In the genomic region with DNA sequence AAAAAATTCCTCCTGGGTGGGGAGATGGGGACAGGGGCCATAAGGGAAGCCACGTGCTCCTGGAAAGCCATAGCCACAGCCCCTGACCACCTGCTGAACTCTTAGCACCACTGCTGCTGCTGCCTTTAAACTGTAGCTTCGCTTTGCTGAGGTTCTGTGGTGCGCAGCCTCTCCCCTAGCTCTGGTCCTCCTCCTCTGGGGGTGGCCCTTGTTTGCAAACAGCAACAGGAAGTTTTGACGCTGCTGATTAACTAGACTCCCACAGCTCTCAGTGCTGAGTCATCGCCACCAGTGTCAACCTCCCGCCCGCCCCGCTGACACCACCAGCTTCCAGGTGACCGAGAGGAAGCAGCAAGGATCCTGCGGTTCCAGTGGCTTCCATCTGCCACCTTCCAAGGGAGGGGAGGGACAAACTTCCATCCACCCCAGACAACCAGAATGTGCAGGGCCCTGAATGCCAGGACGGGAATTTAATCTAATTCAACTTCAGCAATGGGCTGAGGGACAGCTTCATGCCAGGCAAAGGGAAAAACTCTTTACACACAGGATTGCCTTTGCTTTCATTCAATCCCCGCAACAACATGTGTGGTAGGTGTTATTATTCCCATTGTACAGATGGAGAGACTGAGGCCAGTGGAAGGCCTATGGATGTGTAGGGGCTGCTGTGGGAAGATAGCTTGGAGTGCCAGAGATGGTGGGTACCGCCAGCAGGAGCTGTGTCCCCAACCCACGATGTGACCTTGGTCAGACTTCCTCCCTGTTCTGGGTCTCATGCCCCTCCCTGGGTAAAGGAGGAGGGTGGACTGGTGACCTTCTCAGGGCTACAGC, we compare ENCODE assay signal across 8 cellular contexts. TPM values are rescaled to one million over a fixed set of nuclear protein-coding genes. Genes with fewer than 3 reads are reported as not detected.
DNase-seq lines count a peak whose midpoint lies in the region; ATAC-seq and TF ChIP-seq lines count a peak whose summit lies in the region.

No MANE protein-coding gene starts in this region.

- H3K4me3 ChIP-seq in adrenal gland (no peak overlapping the region), kidney epithelial cell (ENCODE audit: low read depth, low read length) (no peak overlapping the region)

- no peak for TF ChIP-seq CTCF in adrenal gland (IDR thresholded peaks at IDR 0.05)
- no peak for TF ChIP-seq CTCF in kidney epithelial cell (IDR thresholded peaks at IDR 0.05; ENCODE audit: insufficient read depth, low read length, poor library complexity, severe bottlenecking)

- TF ChIP-seq POLR2A in adrenal gland (IDR thresholded peaks at IDR 0.05), result peak in 1 of 2 donors; percentile 45

- H3K36me3 ChIP-seq in adrenal gland (replicated peaks in 1 of 2) (no peaks in the 10 kb centered on the region), kidney epithelial cell (ENCODE audit: control insufficient read depth, insufficient read depth, low read length) (no peaks in the 10 kb centered on the region)

- intact Hi-C loops in adrenal gland (cut with DNase I), result no loop called here

- WGBS in adrenal gland, 4 donors, result 26 to 57% (median 41%) methylated on average over 4 to 14 of the region's 14 CpGs

- H3K4me1 ChIP-seq in adrenal gland (replicated peaks in 1 of 2), result peaks cover 4 to 34% of the 10 kb centered on the region in 2 donors

- H3K27ac ChIP-seq in adrenal gland, result peak overlapping the region in 3 of 5 donors; percentile 3 to 65 (median 61)

- ATAC-seq in GM19468 (IDR thresholded peaks at IDR 0.05; ENCODE audit: extremely low read depth, unreplicated experiment) (peak; percentile 99), HG03575 (IDR thresholded peaks at IDR 0.05; ENCODE audit: extremely low read depth, insufficient number of reproducible peaks, low FRiP score, unreplicated experiment) (peak; percentile 90)

- DNase-seq in DMS53 (lab: John Stamatoyannopoulos, UW) (peak; percentile 99), T follicular helper cell (ENCODE audit: low read depth) (peak; percentile 62), adrenal gland (peak; percentile 72 to 94 (median 88)), kidney epithelial cell (ENCODE audit: low read depth) (peak; percentile 89), mesenteric fat pad (ENCODE audit: low spot score) (no peak)
- DNase-seq in stimulated activated CD4-positive, alpha-beta T cell treated with anti-CD3 and anti-CD28 coated beads, Interleukin-4, amount 100 ng/mL, for 24 hours, result peak; percentile 82

- no peaks in the 10 kb centered on the region for H3K9me3 ChIP-seq in adrenal gland (replicated peaks in 1 of 3)

- no peaks in the 10 kb centered on the region for H3K27me3 ChIP-seq in adrenal gland
- H3K27me3 ChIP-seq in kidney epithelial cell (ENCODE audit: control insufficient read depth, insufficient read depth, low read length), result no peaks in the 10 kb centered on the region

RNA-seq across cellular contexts. Expression of a gene that starts 8.1 kb away (rescaled TPM):
- total RNA-seq in adrenal gland (100 to 1,000 TPM in 1 of 8 donors, 10 to 100 TPM in 7; 38.0 to 100 (median 60.0) TPM), kidney epithelial cell (84.9 and 94.7 TPM in 2 replicates), mesenteric fat pad (62.3 TPM)
- 100 to 1,000 TPM in 1 of 3 donors, 10 to 100 TPM in 2; 15.5 to 130 (median 71.7) TPM for polyA plus RNA-seq in adrenal gland
